9 cellular contexts compared by ENCODE assay signal in genomic region chr11:85809191-85809590, GRCh38. TPM values are rescaled to one million over a fixed set of nuclear protein-coding genes. Genes with fewer than 3 reads are reported as not detected.
A peak's percentile ranks its signal among the peaks of the same experiment; 100 is the strongest.
DNase-seq lines count a peak whose midpoint lies in the region; ATAC-seq lines count a peak whose summit lies in the region.
"Had no signal": no experiment of that assay in that cellular context is flagged by ENCODE, and none has a peak within 500 bp of the region (broad histone marks: within the 10 kb centered on the region; RNA-seq: fewer than 3 reads in every experiment).

No MANE protein-coding gene starts in this region.

- peak overlapping the region; percentile 6 for H3K4me2 ChIP-seq in skeletal muscle satellite cell (ENCODE audit: low read length)

- CTCF ChIA-PET in activated CD8-positive, alpha-beta T cell treated with anti-CD3 and anti-CD28 coated beads, Interleukin-2, amount 10 ng/mL, durations not matched to agents 7 days and 5 days (lab: Charles Lee): interaction anchor here (0.6 to 3.3 kb wide), 19 partner anchors 8 to 117 kb away, joined by 3 to 19 read pairs (median 4); partner anchors contain the start of gene CCDC83

- H3K27ac Mint-ChIP-seq in activated CD8-positive, alpha-beta T cell treated with anti-CD3 and anti-CD28 coated beads, Interleukin-2, amount 10 ng/mL, durations not matched to agents 7 days and 5 days: no peak overlapping the region

- H3K4me1 ChIP-seq in skeletal muscle satellite cell (ENCODE audit: control insufficient read depth, insufficient read depth, low read length): peaks cover 17% of the 10 kb centered on the region

- H3K9me3 Mint-ChIP-seq in activated CD8-positive, alpha-beta T cell treated with anti-CD3 and anti-CD28 coated beads, Interleukin-2, amount 10 ng/mL, durations not matched to agents 7 days and 5 days (ENCODE audit: insufficient read depth): no peaks in the 10 kb centered on the region

- H3K9me3 ChIP-seq in skeletal muscle satellite cell (replicated peaks; ENCODE audit: low read length): no peaks in the 10 kb centered on the region

- H3K4me3 Mint-ChIP-seq in activated CD8-positive, alpha-beta T cell treated with anti-CD3 and anti-CD28 coated beads, Interleukin-2, amount 10 ng/mL, durations not matched to agents 7 days and 5 days: peak overlapping the region; percentile 87

- DNase-seq in activated CD8-positive, alpha-beta memory T cell treated with anti-CD3 and anti-CD28 coated beads, Interleukin-2, amount 50 U/mL, for 4 hours: peak; percentile 34
- DNase-seq in activated CD8-positive, alpha-beta memory T cell treated with anti-CD3 and anti-CD28 coated beads, Interleukin-2, amount 50 U/mL, for 48 hours: no peak
- peak; percentile 25 for DNase-seq in activated CD8-positive, alpha-beta T cell treated with anti-CD3 and anti-CD28 coated beads, Interleukin-2, amount 10 ng/mL, durations not matched to agents 7 days and 5 days
- DNase-seq in nucleus accumbens (lab: John Stamatoyannopoulos, UW) (no peak), HuH-7.5 (ENCODE audit: low spot score) (no peak)

- no peaks in the 10 kb centered on the region for H3K36me3 ChIP-seq in skeletal muscle satellite cell (ENCODE audit: insufficient read depth, low read length)

- peaks cover 39% of the 10 kb centered on the region for H3K4me1 Mint-ChIP-seq in activated CD8-positive, alpha-beta T cell treated with anti-CD3 and anti-CD28 coated beads, Interleukin-2, amount 10 ng/mL, durations not matched to agents 7 days and 5 days (ENCODE audit: low read depth)

- H3K9ac ChIP-seq in skeletal muscle satellite cell (ENCODE audit: low read depth, low read length): no peak overlapping the region

- H3K27me3 ChIP-seq in skeletal muscle satellite cell (ENCODE audit: control insufficient read depth, insufficient read depth, low read length): peaks cover 14% of the 10 kb centered on the region

- peaks cover 17% of the 10 kb centered on the region for H3K27me3 Mint-ChIP-seq in activated CD8-positive, alpha-beta T cell treated with anti-CD3 and anti-CD28 coated beads, Interleukin-2, amount 10 ng/mL, durations not matched to agents 7 days and 5 days (ENCODE audit: low read depth)

- POLR2A ChIA-PET in activated CD8-positive, alpha-beta T cell treated with anti-CD3 and anti-CD28 coated beads, Interleukin-2, amount 10 ng/mL, durations not matched to agents 7 days and 5 days (lab: Charles Lee): interaction anchor here (1.0 to 2.9 kb wide), 6 partner anchors 14 to 161 kb away, joined by 3 to 12 read pairs (median 3); partner anchors contain the start of gene TMEM126A

- ATAC-seq in HG02884 (IDR thresholded peaks at IDR 0.05; ENCODE audit: unreplicated experiment) (peak; percentile 37), GM18868 (IDR thresholded peaks at IDR 0.05; ENCODE audit: unreplicated experiment) (no peak)
- no peak for ATAC-seq in activated CD8-positive, alpha-beta T cell treated with anti-CD3 and anti-CD28 coated beads, Interleukin-2, amount 10 ng/mL, durations not matched to agents 7 days and 5 days

- no peak overlapping the region for H3K4me3 ChIP-seq in skeletal muscle satellite cell (ENCODE audit: low read length)

- peaks cover 3% of the 10 kb centered on the region for H3K36me3 Mint-ChIP-seq in activated CD8-positive, alpha-beta T cell treated with anti-CD3 and anti-CD28 coated beads, Interleukin-2, amount 10 ng/mL, durations not matched to agents 7 days and 5 days (ENCODE audit: low read depth)

RNA-seq across cellular contexts. Expression of gene SYTL2, which starts 1.8 kb away (rescaled TPM):
- total RNA-seq in activated CD8-positive, alpha-beta T cell treated with anti-CD3 and anti-CD28 coated beads, Interleukin-2, amount 10 ng/mL, durations not matched to agents 7 days and 5 days: 10 to 100 TPM; 29.3 to 31.2 TPM
- 11.9 and 41.3 TPM in 2 replicates for total RNA-seq in skeletal muscle satellite cell (2012; rRNA removed)

RNA-seq across cellular contexts. Expression of gene CCDC83, which starts 46.0 kb away (rescaled TPM):
- not detected for total RNA-seq in activated CD8-positive, alpha-beta T cell treated with anti-CD3 and anti-CD28 coated beads, Interleukin-2, amount 10 ng/mL, durations not matched to agents 7 days and 5 days
- not detected in 2 replicates for total RNA-seq in skeletal muscle satellite cell (2012; rRNA removed)
- total RNA-seq: renal cortical epithelial cell had no signal

Comparison
In these comparisons a context has a peak if more than half of its experiments do, and no peak if none do; other contexts are left out.
1. DNase-seq: peak in activated CD8-positive, alpha-beta memory T cell treated with anti-CD3 and anti-CD28 coated beads, Interleukin-2, amount 50 U/mL, for 4 hours (single experiment) and activated CD8-positive, alpha-beta T cell treated with anti-CD3 and anti-CD28 coated beads, Interleukin-2, amount 10 ng/mL, durations not matched to agents 7 days and 5 days (single experiment); none in activated CD8-positive, alpha-beta memory T cell treated with anti-CD3 and anti-CD28 coated beads, Interleukin-2, amount 50 U/mL, for 48 hours (single experiment), nucleus accumbens (0 of 56) and HuH-7.5 (single experiment).